Comparison of ENCODE assay signal across 16 cellular contexts in the genomic region with DNA sequence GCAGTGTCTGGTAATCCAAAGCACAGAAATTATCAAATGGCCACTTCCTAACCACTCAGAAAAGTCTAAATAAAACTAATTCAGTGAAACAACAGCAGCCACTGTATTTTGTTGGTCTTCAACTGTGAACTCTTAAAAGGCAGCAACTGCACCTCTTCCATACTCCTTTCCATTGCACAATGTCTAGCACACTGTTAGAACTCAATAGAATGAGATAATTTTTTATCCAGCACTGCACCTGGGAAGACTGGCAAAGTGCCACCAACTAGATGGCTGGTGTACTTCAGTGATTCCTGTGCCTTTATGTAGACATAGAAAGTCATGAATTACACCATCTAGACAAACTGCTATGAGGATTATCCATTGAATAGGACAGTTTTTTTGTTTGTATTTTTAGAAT.
"Had no signal": no experiment of that assay in that cellular context is flagged by ENCODE, and none has a peak within 500 bp of the region (broad histone marks: within the 10 kb centered on the region; RNA-seq: fewer than 3 reads in every experiment).

No MANE protein-coding gene starts in this region.

- H3K9me3 ChIP-seq: sigmoid colon, transverse colon had no signal

- H3K9me3 Mint-ChIP-seq: activated naive CD4-positive, alpha-beta T cell treated with anti-CD3 and anti-CD28 coated beads, Interleukin-2, amount 50 U/mL, for 72 hours; brain; effector memory CD8-positive, alpha-beta T cell; nephron progenitor cell had no signal

- ATAC-seq: activated naive CD4-positive, alpha-beta T cell treated with anti-CD3 and anti-CD28 coated beads, Interleukin-2, amount 50 U/mL, for 72 hours; effector memory CD8-positive, alpha-beta T cell had no signal

- DNase-seq: activated CD4-positive, alpha-beta T cell treated with anti-CD3 and anti-CD28 coated beads, Interleukin-2, amount 50 U/mL, for 1 hour; activated CD4-positive, CD25-positive, alpha-beta regulatory T cell; activated effector memory CD4-positive, alpha-beta T cell treated with Interleukin-2 at 50 U/mL for 16 hours; amygdala; effector memory CD8-positive, alpha-beta T cell; hippocampal formation; kidney glomerular epithelial cell; nephron progenitor cell; sigmoid colon; stimulated activated CD4-positive, alpha-beta T cell treated with anti-CD3 and anti-CD28 coated beads, Interleukin-12 subunit alpha, Interleukin-12 subunit beta, amount 100 ng/mL, for 4 hours; stimulated activated naive CD4-positive, alpha-beta T cell; substantia nigra; transverse colon had no signal

- H3K27ac ChIP-seq: epithelial cell of prostate, sigmoid colon, transverse colon had no signal

- H3K4me3 Mint-ChIP-seq: brain; effector memory CD8-positive, alpha-beta T cell; nephron progenitor cell had no signal

- H3K4me1 ChIP-seq: sigmoid colon, transverse colon had no signal

- H3K4me3 ChIP-seq: sigmoid colon, transverse colon had no signal

- H3K36me3 Mint-ChIP-seq: activated naive CD4-positive, alpha-beta T cell treated with anti-CD3 and anti-CD28 coated beads, Interleukin-2, amount 50 U/mL, for 72 hours; brain had no signal

- H3K36me3 ChIP-seq: sigmoid colon, transverse colon had no signal

- H3K27ac Mint-ChIP-seq: activated naive CD4-positive, alpha-beta T cell treated with anti-CD3 and anti-CD28 coated beads, Interleukin-2, amount 50 U/mL, for 72 hours; brain; effector memory CD8-positive, alpha-beta T cell; nephron progenitor cell had no signal
